10 cellular contexts compared by ENCODE assay signal in genomic region chr16:4377573-4378146, GRCh38. TPM values are rescaled to one million over a fixed set of nuclear protein-coding genes. Genes with fewer than 3 reads are reported as not detected.
DNase-seq lines count a peak whose midpoint lies in the region; ATAC-seq and TF ChIP-seq lines count a peak whose summit lies in the region.
"Had no signal": no experiment of that assay in that cellular context is flagged by ENCODE, and none has a peak within 500 bp of the region (broad histone marks: within the 10 kb centered on the region; RNA-seq: fewer than 3 reads in every experiment).

No MANE protein-coding gene starts in this region.

- POLR2A ChIA-PET in A673 (lab: Charles Lee; ENCODE audit: low non-redundant PET), result no interaction called here

- H3K27ac ChIP-seq in A673 (ENCODE audit: low read depth, low read length, poor library complexity, severe bottlenecking) (no peak overlapping the region), esophagus muscularis mucosa (replicated peaks in 1 of 4) (peak overlapping the region; percentile 82 to 90 (median 84)), Karpas-422 (ENCODE audit: low read length) (no peak overlapping the region)
- H3K27ac ChIP-seq: PC-9 had no signal

- H4K20me1 ChIP-seq in Karpas-422 (ENCODE audit: insufficient read depth, low read depth, low read length), result peaks cover 47% of the 10 kb centered on the region; the same call in 1 of the 2 replicates

- no peak overlapping the region for H2AFZ ChIP-seq in Karpas-422 (ENCODE audit: low read length)
- H2AFZ ChIP-seq: PC-9 had no signal

- BruUV-seq in A673 (replicated peaks; lab: Mats Ljungman, UMichigan), result no TSS peak

- intact Hi-C loops in A673 (cut with micrococcal nuclease; ENCODE audit: unreplicated experiment) (no loop called here), esophagus muscularis mucosa (cut with DNase I) (no loop called here)

- no peak overlapping the region for H3K4me3 Mint-ChIP-seq in IgD-negative memory B cell
- peak overlapping the region; percentile 67 for H3K4me3 Mint-ChIP-seq in nephron progenitor cell
- H3K4me3 Mint-ChIP-seq: activated CD4-positive, alpha-beta T cell treated with anti-CD3 and anti-CD28 coated beads for 36 hours had no signal

- no peak overlapping the region for H3K4me3 ChIP-seq in A673 (ENCODE audit: low read depth, low read length, poor library complexity, severe bottlenecking)
- H3K4me3 ChIP-seq in esophagus muscularis mucosa, result no peak overlapping the region
- H3K4me3 ChIP-seq in Karpas-422 (ENCODE audit: low read length), result no peak overlapping the region
- H3K4me3 ChIP-seq: PC-9 had no signal

- H3K4me2 ChIP-seq in Karpas-422 (ENCODE audit: low read depth, low read length, poor library complexity, severe bottlenecking), result no peak overlapping the region
- H3K4me2 ChIP-seq: PC-9 had no signal

- H3K36me3 ChIP-seq in A673 (ENCODE audit: insufficient read depth, low read length, poor library complexity, severe bottlenecking), result no peaks in the 10 kb centered on the region
- peaks cover 13 to 28% (median 26%) of the 10 kb centered on the region in 4 donors for H3K36me3 ChIP-seq in esophagus muscularis mucosa
- H3K36me3 ChIP-seq in Karpas-422 (ENCODE audit: insufficient read depth, low read length), result no peaks in the 10 kb centered on the region; the same call in 1 of the 2 replicates

- H3K9me2 ChIP-seq in Karpas-422 (replicated peaks; ENCODE audit: insufficient read depth, low read length), result no peaks in the 10 kb centered on the region

- CTCF ChIA-PET in A673 (lab: Charles Lee), result no interaction called here

- no peak overlapping the region for H3K9ac ChIP-seq in Karpas-422 (ENCODE audit: low read length)

- H3K27me3 Mint-ChIP-seq in IgD-negative memory B cell (no peaks in the 10 kb centered on the region), nephron progenitor cell (ENCODE audit: low read depth, poor library complexity) (peaks cover 3% of the 10 kb centered on the region)
- H3K27me3 Mint-ChIP-seq: activated CD4-positive, alpha-beta T cell treated with anti-CD3 and anti-CD28 coated beads for 36 hours had no signal

- ATAC-seq in HG02938 (IDR thresholded peaks at IDR 0.05; ENCODE audit: unreplicated experiment), result no peak
- ATAC-seq: activated CD4-positive, alpha-beta T cell treated with anti-CD3 and anti-CD28 coated beads for 36 hours had no signal

- peak overlapping the region in 2 of 3 donors; percentile 74 to 94 for H3K27ac Mint-ChIP-seq in IgD-negative memory B cell
- H3K27ac Mint-ChIP-seq in nephron progenitor cell, result peak overlapping the region; percentile 83
- H3K27ac Mint-ChIP-seq: activated CD4-positive, alpha-beta T cell treated with anti-CD3 and anti-CD28 coated beads for 36 hours had no signal

- 0 out of 2 replicates have a peak, but pooled peaks have one; percentile 21 for TF ChIP-seq CTCF in A673 (conservative IDR thresholded peaks at IDR 0.05; ENCODE audit: low read depth, low read length)
- TF ChIP-seq CTCF in esophagus muscularis mucosa (IDR thresholded peaks at IDR 0.05), result no peak
- TF ChIP-seq CTCF in nephron progenitor cell (IDR thresholded peaks at IDR 0.05), result peak; percentile 18

- H3K4me1 Mint-ChIP-seq in IgD-negative memory B cell (peaks cover 0 to 11% (median 9%) of the 10 kb centered on the region in 3 donors), nephron progenitor cell (peaks cover 70% of the 10 kb centered on the region)

- no peak for TF ChIP-seq POLR2A in esophagus muscularis mucosa (IDR thresholded peaks at IDR 0.05; ENCODE audit: low read depth)

- DNase-seq in A673 (ENCODE audit: low spot score), result no peak
- DNase-seq in esophagus muscularis mucosa (ENCODE audit: extremely low spot score), result no peak
- DNase-seq in nephron progenitor cell, result no peak
- no peak for DNase-seq in NCI-H2081 treated with DMSO at 0.1 percent for 48 hours (lab: John Stamatoyannopoulos, UW)
- DNase-seq in Karpas-422, result no peak
- no peak for DNase-seq in retina
- DNase-seq: activated CD4-positive, alpha-beta T cell treated with anti-CD3 and anti-CD28 coated beads for 36 hours; PC-9 had no signal

- H3K27me3 ChIP-seq in A673 (replicated peaks; ENCODE audit: insufficient read depth, low read depth, low read length, poor library complexity) (no peaks in the 10 kb centered on the region), esophagus muscularis mucosa (no peaks in the 10 kb centered on the region), Karpas-422 (ENCODE audit: low read length) (no peaks in the 10 kb centered on the region)

- 79% methylated on average over 8 of the region's 12 CpGs for whole genome bisulfite sequencing in esophagus muscularis mucosa

- no peak for TF ChIP-seq EP300 in esophagus muscularis mucosa (IDR thresholded peaks at IDR 0.05)

- H3K9me3 ChIP-seq in A673 (ENCODE audit: low read depth, low read length, poor library complexity, severe bottlenecking) (no peaks in the 10 kb centered on the region), esophagus muscularis mucosa (no peaks in the 10 kb centered on the region), Karpas-422 (ENCODE audit: low read length) (no peaks in the 10 kb centered on the region)

- peaks cover 25% of the 10 kb centered on the region for H3K4me1 ChIP-seq in A673 (ENCODE audit: insufficient read depth, low read length, poor library complexity, severe bottlenecking)
- peaks cover 56 to 78% (median 67%) of the 10 kb centered on the region in 4 donors for H3K4me1 ChIP-seq in esophagus muscularis mucosa
- H3K4me1 ChIP-seq in Karpas-422 (ENCODE audit: low read length), result peaks cover 13% of the 10 kb centered on the region

- H3K9me3 Mint-ChIP-seq in IgD-negative memory B cell (no peaks in the 10 kb centered on the region), nephron progenitor cell (no peaks in the 10 kb centered on the region)

- peaks cover 4% of the 10 kb centered on the region for H3K36me3 Mint-ChIP-seq in IgD-negative memory B cell
- no peaks in the 10 kb centered on the region for H3K36me3 Mint-ChIP-seq in nephron progenitor cell (ENCODE audit: low read depth)

- no peaks in the 10 kb centered on the region for H3K79me2 ChIP-seq in Karpas-422 (ENCODE audit: low read length)

RNA-seq across cellular contexts. Expression of gene VASN, which starts 6.0 kb away (rescaled TPM):
- 5.4 and 6.6 TPM in 2 replicates for total RNA-seq in A673 (2021)
- 0.45 TPM for polyA plus RNA-seq in IgD-negative memory B cell
- total RNA-seq in esophagus muscularis mucosa, result 10 to 100 TPM in 3 of 4 donors, 1 to 10 TPM in 1; 7.1 to 31.3 (median 21.7) TPM
- 4.1 and 8.9 TPM in 2 replicates for total RNA-seq in Karpas-422 (2014; rRNA removed; shearing (Covaris generic); ENCODE audit: low replicate concordance)
- total RNA-seq: activated CD4-positive, alpha-beta T cell treated with anti-CD3 and anti-CD28 coated beads for 36 hours had no signal

RNA-seq across cellular contexts. Expression of gene PAM16, which starts 26.5 kb away (rescaled TPM):
- total RNA-seq in A673 (2021) (89.7 and 90.3 TPM in 2 replicates), esophagus muscularis mucosa (10 to 100 TPM; 24.5 to 44.1 (median 40.2) TPM)
- polyA plus RNA-seq in IgD-negative memory B cell, result 40.4 TPM
- total RNA-seq in Karpas-422 (2014; rRNA removed; shearing (Covaris generic); ENCODE audit: low replicate concordance), result 65.6 and 126 TPM in 2 replicates

RNA-seq across cellular contexts. Expression of gene CORO7, which starts 38.7 kb away (rescaled TPM):
- total RNA-seq in A673 (2021) (24.4 and 31.2 TPM in 2 replicates), esophagus muscularis mucosa (10 to 100 TPM; 11.6 to 24.6 (median 21.3) TPM)
- 108 TPM for polyA plus RNA-seq in IgD-negative memory B cell
- 46.2 and 84.9 TPM in 2 replicates for total RNA-seq in Karpas-422 (2014; rRNA removed; shearing (Covaris generic); ENCODE audit: low replicate concordance)

RNA-seq across cellular contexts. Expression of gene DNAJA3, which starts 48.0 kb away (rescaled TPM):
- total RNA-seq in A673 (2021) (101 and 105 TPM in 2 replicates), esophagus muscularis mucosa (10 to 100 TPM; 40.6 to 51.2 (median 45.9) TPM)
- 42.7 TPM for polyA plus RNA-seq in IgD-negative memory B cell
- 56.5 and 74.7 TPM in 2 replicates for total RNA-seq in Karpas-422 (2014; rRNA removed; shearing (Covaris generic); ENCODE audit: low replicate concordance)

Comparison
In these comparisons a context has a peak if more than half of its experiments do, and no peak if none do; other contexts are left out.
1. H3K27ac ChIP-seq: peak in esophagus muscularis mucosa (4 of 4); none in A673 (single experiment) and Karpas-422 (single experiment).
2. CTCF ChIP-seq: peak in A673 (single experiment) and nephron progenitor cell (single experiment); none in esophagus muscularis mucosa (0 of 3).